9 cellular contexts compared by ENCODE assay signal in genomic region chr1:25818569-25818968, GRCh38. TPM values are rescaled to one million over a fixed set of nuclear protein-coding genes. Genes with fewer than 3 reads are reported as not detected.
DNase-seq lines count a peak whose midpoint lies in the region; ATAC-seq lines count a peak whose summit lies in the region.
"Had no signal": no experiment of that assay in that cellular context is flagged by ENCODE, and none has a peak within 500 bp of the region (broad histone marks: within the 10 kb centered on the region; RNA-seq: fewer than 3 reads in every experiment).

No MANE protein-coding gene starts in this region.

- peaks cover 31% of the 10 kb centered on the region for H3K4me1 Mint-ChIP-seq in activated CD4-positive, alpha-beta T cell treated with anti-CD3 and anti-CD28 coated beads, Interleukin-2, amount 10 ng/mL, durations not matched to agents 24 days and 14 days
- peaks cover 22% of the 10 kb centered on the region for H3K4me1 Mint-ChIP-seq in activated naive CD8-positive, alpha-beta T cell treated with anti-CD3 and anti-CD28 coated beads for 36 hours
- peaks cover 23 to 31% of the 10 kb centered on the region in 2 donors for H3K4me1 Mint-ChIP-seq in stimulated activated naive B cell treated with anti-CD40 and anti-IgM and Interleukin-4, amounts not matched to agents 10 μg/mL and 1 μg/mL and 100 μg/mL, for 72 hours

- peak overlapping the region; percentile 96 for H3K4me3 Mint-ChIP-seq in activated CD4-positive, alpha-beta T cell treated with anti-CD3 and anti-CD28 coated beads, Interleukin-2, amount 10 ng/mL, durations not matched to agents 24 days and 14 days
- H3K4me3 Mint-ChIP-seq in activated naive CD8-positive, alpha-beta T cell treated with anti-CD3 and anti-CD28 coated beads for 36 hours: peak overlapping the region; percentile 86
- peak overlapping the region; percentile 90 to 97 for H3K4me3 Mint-ChIP-seq in stimulated activated naive B cell treated with anti-CD40 and anti-IgM and Interleukin-4, amounts not matched to agents 10 μg/mL and 1 μg/mL and 100 μg/mL, for 72 hours

- ATAC-seq in stimulated activated naive B cell treated with anti-CD40 and anti-IgM and Interleukin-4, amounts not matched to agents 10 μg/mL and 1 μg/mL and 100 μg/mL, for 72 hours (replicated peaks): no peak

- peak overlapping the region; percentile 92 for H3K27ac Mint-ChIP-seq in activated CD4-positive, alpha-beta T cell treated with anti-CD3 and anti-CD28 coated beads, Interleukin-2, amount 10 ng/mL, durations not matched to agents 24 days and 14 days
- peak overlapping the region; percentile 73 for H3K27ac Mint-ChIP-seq in activated naive CD8-positive, alpha-beta T cell treated with anti-CD3 and anti-CD28 coated beads for 36 hours
- no peak overlapping the region for H3K27ac Mint-ChIP-seq in stimulated activated naive B cell treated with anti-CD40 and anti-IgM and Interleukin-4, amounts not matched to agents 10 μg/mL and 1 μg/mL and 100 μg/mL, for 72 hours

- no peaks in the 10 kb centered on the region for H3K9me3 Mint-ChIP-seq in activated CD4-positive, alpha-beta T cell treated with anti-CD3 and anti-CD28 coated beads, Interleukin-2, amount 10 ng/mL, durations not matched to agents 24 days and 14 days
- H3K9me3 Mint-ChIP-seq in activated naive CD8-positive, alpha-beta T cell treated with anti-CD3 and anti-CD28 coated beads for 36 hours: no peaks in the 10 kb centered on the region
- H3K9me3 Mint-ChIP-seq in stimulated activated naive B cell treated with anti-CD40 and anti-IgM and Interleukin-4, amounts not matched to agents 10 μg/mL and 1 μg/mL and 100 μg/mL, for 72 hours: no peaks in the 10 kb centered on the region

- H3K36me3 Mint-ChIP-seq in activated CD4-positive, alpha-beta T cell treated with anti-CD3 and anti-CD28 coated beads, Interleukin-2, amount 10 ng/mL, durations not matched to agents 24 days and 14 days (ENCODE audit: low read depth): peaks cover 5% of the 10 kb centered on the region
- peaks cover 9% of the 10 kb centered on the region for H3K36me3 Mint-ChIP-seq in activated naive CD8-positive, alpha-beta T cell treated with anti-CD3 and anti-CD28 coated beads for 36 hours
- peaks cover 12 to 14% of the 10 kb centered on the region in 2 donors for H3K36me3 Mint-ChIP-seq in stimulated activated naive B cell treated with anti-CD40 and anti-IgM and Interleukin-4, amounts not matched to agents 10 μg/mL and 1 μg/mL and 100 μg/mL, for 72 hours

- H3K27me3 Mint-ChIP-seq in activated CD4-positive, alpha-beta T cell treated with anti-CD3 and anti-CD28 coated beads, Interleukin-2, amount 10 ng/mL, durations not matched to agents 24 days and 14 days: no peaks in the 10 kb centered on the region
- H3K27me3 Mint-ChIP-seq in activated naive CD8-positive, alpha-beta T cell treated with anti-CD3 and anti-CD28 coated beads for 36 hours: no peaks in the 10 kb centered on the region
- H3K27me3 Mint-ChIP-seq in stimulated activated naive B cell treated with anti-CD40 and anti-IgM and Interleukin-4, amounts not matched to agents 10 μg/mL and 1 μg/mL and 100 μg/mL, for 72 hours: no peaks in the 10 kb centered on the region

- intact Hi-C loops in activated CD4-positive, alpha-beta T cell treated with anti-CD3 and anti-CD28 coated beads, Interleukin-2, amount 10 ng/mL, durations not matched to agents 24 days and 14 days (cut with micrococcal nuclease): no loop called here

- no peak for DNase-seq in activated CD4-positive, alpha-beta T cell treated with anti-CD3 and anti-CD28 coated beads, Interleukin-2, amount 10 ng/mL, durations not matched to agents 24 days and 14 days
- no peak for DNase-seq in activated CD4-positive, alpha-beta T cell treated with anti-CD3 and anti-CD28 coated beads for 4 hours
- no peak for DNase-seq in activated naive CD8-positive, alpha-beta T cell treated with anti-CD3 and anti-CD28 coated beads for 36 hours
- DNase-seq in kidney tubule cell (ENCODE audit: low spot score) (peak; percentile 6), SIG-M5 (lab: John Stamatoyannopoulos, UW) (no peak), iPS-NIHi11 (ENCODE audit: low spot score) (no peak)
- DNase-seq in stimulated activated naive B cell treated with anti-CD40 and anti-IgM and Interleukin-4, amounts not matched to agents 10 μg/mL and 1 μg/mL and 100 μg/mL, for 72 hours: no peak
- no peak for DNase-seq in activated CD4-positive, alpha-beta T cell treated with anti-CD3 and anti-CD28 coated beads, Interleukin-2, amount 50 U/mL, for 4 hours
- DNase-seq: AML-193 had no signal

RNA-seq across cellular contexts. Expression of gene MTFR1L, which starts 1.2 kb away (rescaled TPM):
- total RNA-seq in activated CD4-positive, alpha-beta T cell treated with anti-CD3 and anti-CD28 coated beads, Interleukin-2, amount 10 ng/mL, durations not matched to agents 24 days and 14 days: 30.0 and 31.9 TPM in 2 replicates
- total RNA-seq in activated naive CD8-positive, alpha-beta T cell treated with anti-CD3 and anti-CD28 coated beads for 36 hours: 10 to 100 TPM; 23.3 to 23.4 TPM

RNA-seq across cellular contexts. Expression of gene SELENON, which starts 18.6 kb away (rescaled TPM):
- total RNA-seq in activated CD4-positive, alpha-beta T cell treated with anti-CD3 and anti-CD28 coated beads, Interleukin-2, amount 10 ng/mL, durations not matched to agents 24 days and 14 days: 8.2 and 9.9 TPM in 2 replicates
- total RNA-seq in activated naive CD8-positive, alpha-beta T cell treated with anti-CD3 and anti-CD28 coated beads for 36 hours: 10 to 100 TPM; 15.0 to 15.6 TPM

RNA-seq across cellular contexts. Expression of gene AUNIP, which starts 40.7 kb away (rescaled TPM):
- total RNA-seq in activated CD4-positive, alpha-beta T cell treated with anti-CD3 and anti-CD28 coated beads, Interleukin-2, amount 10 ng/mL, durations not matched to agents 24 days and 14 days: 12.0 and 13.9 TPM in 2 replicates
- 10 to 100 TPM; 12.1 to 15.1 TPM for total RNA-seq in activated naive CD8-positive, alpha-beta T cell treated with anti-CD3 and anti-CD28 coated beads for 36 hours

RNA-seq across cellular contexts. Expression of gene PAQR7, which starts 56.9 kb away (rescaled TPM):
- total RNA-seq in activated CD4-positive, alpha-beta T cell treated with anti-CD3 and anti-CD28 coated beads, Interleukin-2, amount 10 ng/mL, durations not matched to agents 24 days and 14 days: 6.6 and 6.8 TPM in 2 replicates
- 1 to 10 TPM; 8.6 to 9.2 TPM for total RNA-seq in activated naive CD8-positive, alpha-beta T cell treated with anti-CD3 and anti-CD28 coated beads for 36 hours
